In the genomic region with DNA sequence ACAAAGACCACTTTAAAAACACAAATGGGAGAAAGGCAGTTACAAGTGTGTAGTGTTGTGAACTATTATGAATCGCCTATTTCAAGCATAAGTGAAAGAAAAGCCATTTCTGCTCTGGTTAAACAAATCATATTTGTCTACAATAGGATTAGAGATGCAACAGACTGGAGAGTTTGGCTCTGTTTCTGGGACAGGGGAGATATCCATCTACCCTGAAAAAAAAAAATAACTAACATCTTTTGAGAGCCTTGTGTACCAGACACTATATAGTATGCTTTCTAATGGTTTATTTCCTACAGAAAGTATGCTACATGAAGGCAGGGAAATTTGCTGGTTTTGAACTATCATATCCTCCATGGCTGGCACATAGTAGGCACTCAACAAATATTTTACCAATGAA, we compare ENCODE assay signal across 15 cellular contexts.
DNase-seq lines count a peak whose midpoint lies in the region; ATAC-seq, FAIRE-seq and TF ChIP-seq lines count a peak whose summit lies in the region.
"Had no signal": no experiment of that assay in that cellular context is flagged by ENCODE, and none has a peak within 500 bp of the region (broad histone marks: within the 10 kb centered on the region; RNA-seq: fewer than 3 reads in every experiment).

No MANE protein-coding gene starts in this region.

- intact Hi-C loops in left ventricle myocardium inferior (cut with micrococcal nuclease): no loop called here
- intact Hi-C loops in cardiac septum (cut with DNase I): no loop called here
- intact Hi-C loops in GM12878 (cut with micrococcal nuclease; ENCODE audit: unreplicated experiment): loop anchor here (1.0 kb wide), 1 partner anchor 107 kb away; the partner anchor contains the start of gene FHIT

- no peak for TF ChIP-seq EP300 in GM12878 (IDR thresholded peaks at IDR 0.05; ENCODE audit: borderline replicate concordance in 1 of 2, control insufficient read depth in 1 of 2, low read depth in 2 of 2, low read length in 2 of 2)

- CTCF ChIA-PET in GM12878 (lab: Yijun Ruan, JAX): no interaction called here

- H3K4me2 ChIP-seq in GM12878 (ENCODE audit: control insufficient read depth, insufficient read depth): no peak overlapping the region
- H3K4me2 ChIP-seq: BLaER1 had no signal

- H3K27ac ChIP-seq in left ventricle myocardium inferior (replicated peaks): peak overlapping the region; percentile 22
- H3K27ac ChIP-seq in GM12878 (ENCODE audit: control insufficient read depth, insufficient read depth): no peak overlapping the region
- H3K27ac ChIP-seq: BLaER1, RWPE1, SJSA1 had no signal

- peaks cover 8% of the 10 kb centered on the region for H3K9me3 ChIP-seq in left ventricle myocardium inferior (replicated peaks)
- no peaks in the 10 kb centered on the region for H3K9me3 ChIP-seq in GM12878 (replicated peaks; ENCODE audit: control insufficient read depth, insufficient read depth, low read length)
- H3K9me3 ChIP-seq: BLaER1, SJSA1 had no signal

- no peaks in the 10 kb centered on the region for H3K27me3 ChIP-seq in left ventricle myocardium inferior (ENCODE audit: low read depth)
- no peaks in the 10 kb centered on the region for H3K27me3 ChIP-seq in GM12878 (replicated peaks in 1 of 2; ENCODE audit: control insufficient read depth in 2 of 2, insufficient read depth in 2 of 2, low read length in 1 of 2)
- H3K27me3 ChIP-seq: BLaER1, SJSA1 had no signal

- TF ChIP-seq CTCF in left ventricle myocardium inferior (IDR thresholded peaks at IDR 0.05; ENCODE audit: borderline replicate concordance) (no peak), GM12878 (IDR thresholded peaks at IDR 0.05 in 2 of 3, conservative IDR thresholded peaks at IDR 0.05 in 1 of 3; ENCODE audit: control insufficient read depth in 2 of 3, extremely low read depth in 1 of 3, insufficient read depth in 1 of 3, low read depth in 3 of 3, low read length in 3 of 3) (no peak)

- TF ChIP-seq RAD21 in GM12878 (IDR thresholded peaks at IDR 0.05; ENCODE audit: insufficient read depth, low read depth, low read length): no peak

- RAD21 ChIA-PET in GM12878 (lab: Charles Lee; ENCODE audit: unreplicated experiment): interaction anchor here (1.1 kb wide), 1 partner anchor 173 kb away, joined by 3 read pairs; no protein-coding TSS in a partner anchor

- BruUV-seq in GM12878 (replicated peaks; lab: Mats Ljungman, UMichigan): no TSS peak

- ATAC-seq in HG03135 (IDR thresholded peaks at IDR 0.05; ENCODE audit: unreplicated experiment) (peak; percentile 3), GM12878 (peak; percentile 16), HG02642 (IDR thresholded peaks at IDR 0.05; ENCODE audit: poor library complexity, unreplicated experiment) (no peak)
- ATAC-seq: CD8-positive, alpha-beta T cell; PC-3 had no signal

- DNase-seq in left ventricle myocardium inferior (no peak), cardiac septum (ENCODE audit: low spot score) (no peak), GM12878 (ENCODE audit: low read depth, low spot score) (no peak), GOT3 (lab: John Stamatoyannopoulos, UW) (no peak), mesenteric fat pad (ENCODE audit: low spot score) (no peak)
- DNase-seq in stimulated activated CD4-positive, alpha-beta T cell treated with anti-CD3 and anti-CD28 coated beads, Interleukin-4, amount 100 ng/mL, for 4 hours: no peak
- DNase-seq: CD8-positive, alpha-beta T cell; NCI-H187 treated with DMSO at 0.1 percent for 48 hours; PC-3 had no signal

- no peaks in the 10 kb centered on the region for H3K79me2 ChIP-seq in GM12878 (ENCODE audit: control insufficient read depth, insufficient read depth, low read length)

- POLR2A ChIA-PET in GM12878 (lab: Charles Lee): no interaction called here

- SMC1A ChIA-PET in GM12878 (lab: Charles Lee; ENCODE audit: uncharacterized antibody, unreplicated experiment): interaction anchor here (1.0 to 2.5 kb wide), 3 partner anchors 12 to 63 kb away, joined by 3 to 19 read pairs (median 5); no protein-coding TSS in a partner anchor

- in situ Hi-C loops in GM12878 (cut with MboI): no loop called here

- no peaks in the 10 kb centered on the region for H4K20me1 ChIP-seq in GM12878 (ENCODE audit: control insufficient read depth, insufficient read depth)
- H4K20me1 ChIP-seq: BLaER1 had no signal

- TF ChIP-seq POLR2A in GM12878 (IDR thresholded peaks at IDR 0.05; ENCODE audit: low read depth, low read length): no peak

- peaks cover 19% of the 10 kb centered on the region for H3K4me1 ChIP-seq in left ventricle myocardium inferior
- H3K4me1 ChIP-seq in GM12878 (ENCODE audit: control insufficient read depth, insufficient read depth, low read length): peaks cover 16% of the 10 kb centered on the region; the same call in 1 of the 2 replicates
- H3K4me1 ChIP-seq: SJSA1 had no signal

- H3K36me3 ChIP-seq in left ventricle myocardium inferior (no peaks in the 10 kb centered on the region), GM12878 (ENCODE audit: control insufficient read depth in 2 of 2, insufficient read depth in 2 of 2, low read length in 1 of 2) (no peaks in the 10 kb centered on the region)
- H3K36me3 ChIP-seq: BLaER1, SJSA1 had no signal

- no peak overlapping the region for H2AFZ ChIP-seq in GM12878 (ENCODE audit: control insufficient read depth, low read depth, low read length)

- H3K9ac ChIP-seq in GM12878 (ENCODE audit: control insufficient read depth, insufficient read depth, low read length): no peak overlapping the region
- H3K9ac ChIP-seq: BLaER1 had no signal

- 83% methylated on average over 1 of the region's 1 CpG for WGBS in GM12878 (ENCODE audit: insufficient coverage, insufficient replicate concordance, low lambda C conversion rate, missing lambda C conversion rate)

- FAIRE-seq in GM12878 (lab: Jason Lieb, UNC): no peak
- FAIRE-seq: A204.1 had no signal

- H3K4me3 ChIP-seq in left ventricle myocardium inferior: no peak overlapping the region
- H3K4me3 ChIP-seq in GM12878: no peak overlapping the region
- H3K4me3 ChIP-seq: BLaER1, SJSA1 had no signal

TF ChIP-seq in GM12878, 131 proteins besides CTCF, POLR2A, EP300 and RAD21:
- TF ChIP-seq ETV6 (conservative IDR thresholded peaks at IDR 0.05 in 1 of 2, IDR thresholded peaks at IDR 0.05 in 1 of 2; ENCODE audit: borderline replicate concordance in 1 of 2, low read depth in 1 of 2) (no peak), BCLAF1 (IDR thresholded peaks at IDR 0.05) (no peak), JUND (IDR thresholded peaks at IDR 0.05; ENCODE audit: low read depth, low read length) (no peak), CHD1 (IDR thresholded peaks at IDR 0.05; ENCODE audit: low read depth, low read length) (no peak), CHD4 (IDR thresholded peaks at IDR 0.05) (no peak), CEBPB (IDR thresholded peaks at IDR 0.05; ENCODE audit: borderline replicate concordance in 1 of 2, low read depth in 2 of 2, low read length in 2 of 2) (no peak)
- TF ChIP-seq, protein P1, sequence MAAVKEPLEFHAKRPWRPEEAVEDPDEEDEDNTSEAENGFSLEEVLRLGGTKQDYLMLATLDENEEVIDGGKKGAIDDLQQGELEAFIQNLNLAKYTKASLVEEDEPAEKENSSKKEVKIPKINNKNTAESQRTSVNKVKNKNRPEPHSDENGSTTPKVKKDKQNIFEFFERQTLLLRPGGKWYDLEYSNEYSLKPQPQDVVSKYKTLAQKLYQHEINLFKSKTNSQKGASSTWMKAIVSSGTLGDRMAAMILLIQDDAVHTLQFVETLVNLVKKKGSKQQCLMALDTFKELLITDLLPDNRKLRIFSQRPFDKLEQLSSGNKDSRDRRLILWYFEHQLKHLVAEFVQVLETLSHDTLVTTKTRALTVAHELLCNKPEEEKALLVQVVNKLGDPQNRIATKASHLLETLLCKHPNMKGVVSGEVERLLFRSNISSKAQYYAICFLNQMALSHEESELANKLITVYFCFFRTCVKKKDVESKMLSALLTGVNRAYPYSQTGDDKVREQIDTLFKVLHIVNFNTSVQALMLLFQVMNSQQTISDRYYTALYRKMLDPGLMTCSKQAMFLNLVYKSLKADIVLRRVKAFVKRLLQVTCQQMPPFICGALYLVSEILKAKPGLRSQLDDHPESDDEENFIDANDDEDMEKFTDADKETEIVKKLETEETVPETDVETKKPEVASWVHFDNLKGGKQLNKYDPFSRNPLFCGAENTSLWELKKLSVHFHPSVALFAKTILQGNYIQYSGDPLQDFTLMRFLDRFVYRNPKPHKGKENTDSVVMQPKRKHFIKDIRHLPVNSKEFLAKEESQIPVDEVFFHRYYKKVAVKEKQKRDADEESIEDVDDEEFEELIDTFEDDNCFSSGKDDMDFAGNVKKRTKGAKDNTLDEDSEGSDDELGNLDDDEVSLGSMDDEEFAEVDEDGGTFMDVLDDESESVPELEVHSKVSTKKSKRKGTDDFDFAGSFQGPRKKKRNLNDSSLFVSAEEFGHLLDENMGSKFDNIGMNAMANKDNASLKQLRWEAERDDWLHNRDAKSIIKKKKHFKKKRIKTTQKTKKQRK (IDR thresholded peaks at IDR 0.05; ENCODE audit: low read depth, low read length): no peak
